In the genomic region with DNA sequence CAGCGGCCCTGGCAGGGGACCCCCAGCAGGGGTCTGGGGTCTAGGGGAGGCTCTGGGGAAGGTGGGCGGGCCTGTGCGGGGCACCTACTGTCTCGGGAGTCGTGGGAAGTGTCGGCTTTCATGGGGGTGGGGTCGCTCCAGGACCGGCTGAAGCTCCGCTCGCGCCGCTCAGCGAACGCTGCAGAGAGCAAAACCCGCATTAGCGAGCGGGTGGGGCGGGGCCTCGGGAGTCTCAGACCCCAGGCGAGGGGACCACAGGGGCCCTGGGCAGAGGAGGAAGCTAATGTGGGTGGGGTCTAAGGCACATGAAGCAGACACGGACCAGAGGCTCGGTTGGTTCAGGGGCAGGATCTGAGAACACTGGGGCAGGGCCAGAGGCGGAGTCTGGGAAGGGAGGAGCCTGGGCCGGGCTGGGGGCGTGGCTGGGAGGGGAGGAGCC, we compare ENCODE assay signal across 8 cellular contexts. TPM values are rescaled to one million over a fixed set of nuclear protein-coding genes. Genes with fewer than 3 reads are reported as not detected.
DNase-seq lines count a peak whose midpoint lies in the region; ATAC-seq, FAIRE-seq and TF ChIP-seq lines count a peak whose summit lies in the region.

No MANE protein-coding gene starts in this region.

- H3K27ac ChIP-seq in PC-3 (ENCODE audit: low read length) (no peak overlapping the region), pancreas (no peak overlapping the region)

- WGBS in pancreas, 2 donors = 58 to 66% methylated on average over 24 to 25 of the region's 25 CpGs

- H3K9ac ChIP-seq in PC-3 (ENCODE audit: low read length) = no peak overlapping the region

- no TSS peak for BruUV-seq in PC-3 (replicated peaks; lab: Mats Ljungman, UMichigan)

- CTCF ChIA-PET in PC-3 (lab: Charles Lee) = no interaction called here

- H3K27me3 ChIP-seq in PC-3 (ENCODE audit: low read length) (no peaks in the 10 kb centered on the region), pancreas (no peaks in the 10 kb centered on the region), MG63 (no peaks in the 10 kb centered on the region)

- no peaks in the 10 kb centered on the region for H3F3A ChIP-seq in PC-3 (ENCODE audit: low read length, unreplicated experiment)

- no peaks in the 10 kb centered on the region for H3K9me2 ChIP-seq in PC-3 (replicated peaks; ENCODE audit: low read length)

- H3K4me1 ChIP-seq in PC-3 (ENCODE audit: insufficient read depth, low read length) = no peaks in the 10 kb centered on the region
- peaks cover 0 to 19% (median 0%) of the 10 kb centered on the region in 3 donors for H3K4me1 ChIP-seq in pancreas

- DNase-seq in AG09319 (ENCODE audit: extremely low read depth, low read depth) (peak; percentile 48), PC-3 (peak; percentile 19), glomerular visceral epithelial cell (ENCODE audit: extremely low spot score) (peak; percentile 34), pancreas (peak; percentile 45 to 82 (median 76)), MG63 (no peak), SHP77 (lab: John Stamatoyannopoulos, UW) (no peak)
- DNase-seq in activated effector memory CD4-positive, alpha-beta T cell treated with anti-CD3 and anti-CD28 coated beads, Interleukin-2, amount 50 U/mL, for 16 hours = peak; percentile 87

- no peak for FAIRE-seq in pancreas (lab: Jason Lieb, UNC)

- intact Hi-C loops in PC-3 (cut with micrococcal nuclease) = no loop called here
- intact Hi-C loops in pancreas (cut with DNase I) = no loop called here

- no peak overlapping the region for H3K4me3 ChIP-seq in PC-3 (ENCODE audit: low read length)
- H3K4me3 ChIP-seq in pancreas = peak overlapping the region in 1 of 4 donors; percentile 23
- H3K4me3 ChIP-seq in MG63 = no peak overlapping the region

- H3K79me2 ChIP-seq in PC-3 (ENCODE audit: low read length) = peaks cover 12% of the 10 kb centered on the region; the same call in 1 of the 2 replicates

- H4K20me1 ChIP-seq in PC-3 (ENCODE audit: low read length) = no peaks in the 10 kb centered on the region

- H3K36me3 ChIP-seq in PC-3 (ENCODE audit: low read depth, low read length) (no peaks in the 10 kb centered on the region), pancreas (peaks cover 0 to 13% (median 0%) of the 10 kb centered on the region in 3 donors), MG63 (peaks cover 17% of the 10 kb centered on the region)

- H2AFZ ChIP-seq in PC-3 (ENCODE audit: low read length) = no peak overlapping the region

- POLR2A ChIA-PET in PC-3 (lab: Charles Lee; ENCODE audit: unreplicated experiment) = no interaction called here

- ATAC-seq in GM21737 (IDR thresholded peaks at IDR 0.05; ENCODE audit: unreplicated experiment) = peak; percentile 54
- 0 out of 2 replicates have a peak, but pooled peaks have one; percentile 21 for ATAC-seq in PC-3
- ATAC-seq in pancreas = peak in 3 of 4 donors; percentile 37 to 67 (median 51)

- TF ChIP-seq CTCF in AG09319 (IDR thresholded peaks at IDR 0.05; ENCODE audit: low read depth, low read length) (no peak), PC-3 (conservative IDR thresholded peaks at IDR 0.05; ENCODE audit: low read depth, low read length) (no peak), pancreas (IDR thresholded peaks at IDR 0.05) (no peak)

- no peak overlapping the region for H3K4me2 ChIP-seq in PC-3 (ENCODE audit: low read length)

- H3K9me3 ChIP-seq in PC-3 (ENCODE audit: low read length) (no peaks in the 10 kb centered on the region), pancreas (no peaks in the 10 kb centered on the region), MG63 (no peaks in the 10 kb centered on the region)

RNA-seq across cellular contexts. Expression of a gene that starts 5.5 kb away (rescaled TPM):
- total RNA-seq in PC-3 (2014; rRNA removed) = 29.5 and 30.8 TPM in 2 replicates
- total RNA-seq in pancreas = 10 to 100 TPM; 22.0 to 34.4 (median 26.3) TPM
- 10 to 100 TPM; 68.6 to 81.0 TPM for polyA plus RNA-seq in pancreas
- total RNA-seq in MG63 (2014; rRNA removed; shearing (Covaris generic); ENCODE audit: low replicate concordance) = 21.7 and 29.1 TPM in 2 replicates

RNA-seq across cellular contexts. Expression of a gene that starts 12.5 kb away (rescaled TPM):
- total RNA-seq in PC-3 (2014; rRNA removed) (0.17 TPM in 1 of 2 replicates, not detected in the other), pancreas (1 to 10 TPM in 5 of 6 donors, under 1 TPM in 1; 0.98 to 3.8 (median 1.3) TPM)
- 1 to 10 TPM; 3.9 to 4.7 TPM for polyA plus RNA-seq in pancreas
- not detected in 2 replicates for total RNA-seq in MG63 (2014; rRNA removed; shearing (Covaris generic); ENCODE audit: low replicate concordance)

RNA-seq across cellular contexts. Expression of a gene that starts 30.5 kb away (rescaled TPM):
- total RNA-seq in PC-3 (2014; rRNA removed) (0.51 and 1.6 TPM in 2 replicates), pancreas (10 to 100 TPM in 3 of 6 donors, 1 to 10 TPM in 3; 6.6 to 15.0 (median 10.0) TPM)
- 10 to 100 TPM; 40.0 to 45.5 TPM for polyA plus RNA-seq in pancreas
- total RNA-seq in MG63 (2014; rRNA removed; shearing (Covaris generic); ENCODE audit: low replicate concordance) = not detected in 2 replicates

RNA-seq across cellular contexts. Expression of a gene that starts 30.7 kb away (rescaled TPM):
- 1.9 and 3.1 TPM in 2 replicates for total RNA-seq in PC-3 (2014; rRNA removed)
- total RNA-seq in pancreas = 10 to 100 TPM in 3 of 6 donors, 1 to 10 TPM in 3; 8.1 to 16.5 (median 10.4) TPM
- polyA plus RNA-seq in pancreas = 10 to 100 TPM; 43.1 to 57.3 TPM
- total RNA-seq in MG63 (2014; rRNA removed; shearing (Covaris generic); ENCODE audit: low replicate concordance) = 1.2 TPM in 2 replicates

Comparison
In these comparisons a context has a peak if more than half of its experiments do, and no peak if none do; other contexts are left out.
1. DNase-seq: peak in AG09319 (single experiment), PC-3 (single experiment), activated effector memory CD4-positive, alpha-beta T cell treated with anti-CD3 and anti-CD28 coated beads, Interleukin-2, amount 50 U/mL, for 16 hours (single experiment), glomerular visceral epithelial cell (single experiment) and pancreas (6 of 6); none in MG63 (single experiment) and SHP77 (0 of 2).
2. Peak in every context shown above with its lines, with median percentiles within 50 percentile points of each other: ATAC-seq.